13 cellular contexts compared by ENCODE assay signal in the genomic region with DNA sequence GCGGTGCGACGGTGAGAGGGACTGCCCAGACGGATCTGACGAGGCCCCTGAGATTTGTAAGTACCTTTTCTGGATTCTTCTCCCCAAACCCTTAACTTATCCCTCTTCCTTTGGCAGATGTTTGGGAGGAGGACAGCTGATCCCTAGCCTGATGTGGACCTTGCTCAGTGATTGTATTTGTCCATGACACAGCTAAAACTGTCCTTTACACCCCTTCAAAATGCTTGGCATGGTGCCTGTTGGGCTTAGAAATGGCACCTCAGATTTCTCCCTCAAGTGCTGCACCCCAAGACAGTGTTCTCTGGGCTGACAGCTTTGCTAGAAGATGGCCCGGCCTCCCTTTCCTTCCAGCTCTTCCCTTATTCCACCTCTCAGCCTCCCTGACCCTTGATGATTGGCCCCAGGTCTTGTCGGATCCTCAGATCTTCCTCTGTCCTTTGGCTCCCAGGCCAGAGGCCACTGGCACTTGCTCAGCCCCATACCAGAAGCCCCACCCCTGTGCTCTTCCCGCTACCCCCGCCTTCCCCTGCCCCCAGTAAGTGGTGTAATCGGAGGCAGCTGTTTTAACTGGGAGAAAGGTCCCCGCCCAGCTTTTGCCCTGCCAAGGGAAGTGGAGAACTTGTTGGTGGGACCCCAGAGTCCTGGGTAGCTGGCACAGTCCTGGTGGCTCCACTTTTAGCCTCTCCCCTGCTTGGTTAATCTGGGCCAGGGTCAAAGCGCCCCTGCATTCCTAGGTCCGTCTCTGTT. TPM values are rescaled to one million over a fixed set of nuclear protein-coding genes. Genes with fewer than 3 reads are reported as not detected.
DNase-seq lines count a peak whose midpoint lies in the region; ATAC-seq and TF ChIP-seq lines count a peak whose summit lies in the region.
"Had no signal": no experiment of that assay in that cellular context is flagged by ENCODE, and none has a peak within 500 bp of the region (broad histone marks: within the 10 kb centered on the region; RNA-seq: fewer than 3 reads in every experiment).

No MANE protein-coding gene starts in this region.

- peak overlapping the region; percentile 1 to 85 (median 50) for H3K27ac ChIP-seq in Peyer's patch
- H3K27ac ChIP-seq: BLaER1, brain microvascular endothelial cell had no signal

- peaks cover 0 to 46% (median 0%) of the 10 kb centered on the region in 3 donors for H3K36me3 ChIP-seq in Peyer's patch

- no peaks in the 10 kb centered on the region for H3K36me3 Mint-ChIP-seq in activated T-helper 1 cell treated with anti-CD3 and anti-CD28 coated beads, Interleukin-12 subunit alpha, Interleukin-12 subunit beta, Interleukin-2, Interleukin-4 antibody, amounts not matched to agents 30 ng/mL and 10 ng/mL and 1 ng/mL, durations not matched to agents 14 hours and 24 hours and 36 hours (ENCODE audit: low read depth)
- H3K36me3 Mint-ChIP-seq in activated T-cell treated with anti-CD3 and anti-CD28 coated beads, Interleukin-2, amount 50 U/mL, for 72 hours (ENCODE audit: insufficient read depth in 2 of 2) = no peaks in the 10 kb centered on the region

- TF ChIP-seq CTCF in Peyer's patch (IDR thresholded peaks at IDR 0.05) = no peak
- TF ChIP-seq CTCF in foreskin fibroblast (IDR thresholded peaks at IDR 0.05; ENCODE audit: low read depth, low read length) = no peak
- no peak for TF ChIP-seq CTCF in omental fat pad (IDR thresholded peaks at IDR 0.05)

- H3K4me3 ChIP-seq in Peyer's patch (no peak overlapping the region), foreskin fibroblast (ENCODE audit: low read depth in 1 of 2, low read length in 2 of 2) (peak overlapping the region in 1 of 2 donors; percentile 13)
- H3K4me3 ChIP-seq: BLaER1 had no signal

- intact Hi-C loops in activated T-helper 1 cell treated with anti-CD3 and anti-CD28 coated beads, Interleukin-12 subunit alpha, Interleukin-12 subunit beta, Interleukin-2, Interleukin-4 antibody, amounts not matched to agents 30 ng/mL and 10 ng/mL and 1 ng/mL, durations not matched to agents 14 hours and 24 hours and 36 hours (cut with micrococcal nuclease) = no loop called here

- H3K4me3 Mint-ChIP-seq in activated T-helper 1 cell treated with anti-CD3 and anti-CD28 coated beads, Interleukin-12 subunit alpha, Interleukin-12 subunit beta, Interleukin-2, Interleukin-4 antibody, amounts not matched to agents 30 ng/mL and 10 ng/mL and 1 ng/mL, durations not matched to agents 14 hours and 24 hours and 36 hours = no peak overlapping the region
- no peak overlapping the region for H3K4me3 Mint-ChIP-seq in activated T-cell treated with anti-CD3 and anti-CD28 coated beads, Interleukin-2, amount 50 U/mL, for 72 hours
- H3K4me3 Mint-ChIP-seq: activated CD8-positive, alpha-beta T cell treated with anti-CD3 and anti-CD28 coated beads, Interleukin-2, amount 10 ng/mL, durations not matched to agents 7 days and 5 days had no signal

- no peak overlapping the region for H3K27ac Mint-ChIP-seq in activated T-helper 1 cell treated with anti-CD3 and anti-CD28 coated beads, Interleukin-12 subunit alpha, Interleukin-12 subunit beta, Interleukin-2, Interleukin-4 antibody, amounts not matched to agents 30 ng/mL and 10 ng/mL and 1 ng/mL, durations not matched to agents 14 hours and 24 hours and 36 hours
- H3K27ac Mint-ChIP-seq in activated T-cell treated with anti-CD3 and anti-CD28 coated beads, Interleukin-2, amount 50 U/mL, for 72 hours = no peak overlapping the region
- H3K27ac Mint-ChIP-seq: activated CD8-positive, alpha-beta T cell treated with anti-CD3 and anti-CD28 coated beads, Interleukin-2, amount 10 ng/mL, durations not matched to agents 7 days and 5 days had no signal

- TF ChIP-seq POLR2A in Peyer's patch (IDR thresholded peaks at IDR 0.05) = no peak

- H3K27me3 ChIP-seq in Peyer's patch = no peaks in the 10 kb centered on the region
- H3K27me3 ChIP-seq: BLaER1, brain microvascular endothelial cell had no signal

- H3K4me1 ChIP-seq in Peyer's patch = peaks cover 0 to 61% (median 11%) of the 10 kb centered on the region in 4 donors

- H3K4me1 Mint-ChIP-seq in activated T-helper 1 cell treated with anti-CD3 and anti-CD28 coated beads, Interleukin-12 subunit alpha, Interleukin-12 subunit beta, Interleukin-2, Interleukin-4 antibody, amounts not matched to agents 30 ng/mL and 10 ng/mL and 1 ng/mL, durations not matched to agents 14 hours and 24 hours and 36 hours (ENCODE audit: low read depth) = no peaks in the 10 kb centered on the region
- peaks cover 6% of the 10 kb centered on the region for H3K4me1 Mint-ChIP-seq in activated T-cell treated with anti-CD3 and anti-CD28 coated beads, Interleukin-2, amount 50 U/mL, for 72 hours (ENCODE audit: low read depth)

- H3K9me3 Mint-ChIP-seq in activated T-helper 1 cell treated with anti-CD3 and anti-CD28 coated beads, Interleukin-12 subunit alpha, Interleukin-12 subunit beta, Interleukin-2, Interleukin-4 antibody, amounts not matched to agents 30 ng/mL and 10 ng/mL and 1 ng/mL, durations not matched to agents 14 hours and 24 hours and 36 hours = no peaks in the 10 kb centered on the region
- H3K9me3 Mint-ChIP-seq in activated T-cell treated with anti-CD3 and anti-CD28 coated beads, Interleukin-2, amount 50 U/mL, for 72 hours = no peaks in the 10 kb centered on the region

- peaks cover 5% of the 10 kb centered on the region for H3K27me3 Mint-ChIP-seq in activated T-helper 1 cell treated with anti-CD3 and anti-CD28 coated beads, Interleukin-12 subunit alpha, Interleukin-12 subunit beta, Interleukin-2, Interleukin-4 antibody, amounts not matched to agents 30 ng/mL and 10 ng/mL and 1 ng/mL, durations not matched to agents 14 hours and 24 hours and 36 hours (ENCODE audit: insufficient read depth)
- H3K27me3 Mint-ChIP-seq in activated T-cell treated with anti-CD3 and anti-CD28 coated beads, Interleukin-2, amount 50 U/mL, for 72 hours (ENCODE audit: low read depth) = no peaks in the 10 kb centered on the region

- H3K9me3 ChIP-seq in Peyer's patch = no peaks in the 10 kb centered on the region
- H3K9me3 ChIP-seq: BLaER1 had no signal

- ATAC-seq in omental fat pad (ENCODE audit: low FRiP score) = peak; percentile 69
- no peak for ATAC-seq in HG03520 (IDR thresholded peaks at IDR 0.05; ENCODE audit: unreplicated experiment)
- ATAC-seq in activated T-cell treated with anti-CD3 and anti-CD28 coated beads, Interleukin-2, amount 50 U/mL, for 72 hours (replicated peaks in 1 of 2) = no peak
- ATAC-seq: activated CD8-positive, alpha-beta T cell treated with anti-CD3 and anti-CD28 coated beads, Interleukin-2, amount 10 ng/mL, durations not matched to agents 7 days and 5 days had no signal

- DNase-seq in AG08395 (ENCODE audit: low spot score) (peak; percentile 71), Peyer's patch (peak in 2 of 3 donors; percentile 87 to 88), foreskin fibroblast (peak; percentile 58 to 83), omental fat pad (ENCODE audit: low spot score) (no peak), NCI-H526 treated with DMSO at 0.1 percent for 48 hours (lab: John Stamatoyannopoulos, UW) (no peak)
- no peak for DNase-seq in activated T-helper 1 cell treated with anti-CD3 and anti-CD28 coated beads, Interleukin-12 subunit alpha, Interleukin-12 subunit beta, Interleukin-2, Interleukin-4 antibody, amounts not matched to agents 30 ng/mL and 10 ng/mL and 1 ng/mL, durations not matched to agents 14 hours and 24 hours and 36 hours (ENCODE audit: low spot score)
- DNase-seq in activated T-cell treated with anti-CD3 and anti-CD28 coated beads, Interleukin-2, amount 50 U/mL, for 72 hours = no peak
- DNase-seq: activated CD8-positive, alpha-beta T cell treated with anti-CD3 and anti-CD28 coated beads, Interleukin-2, amount 10 ng/mL, durations not matched to agents 7 days and 5 days; brain microvascular endothelial cell; NCI-H1105 treated with DMSO at 0.1 percent for 48 hours had no signal

RNA-seq across cellular contexts. Expression of gene LRP1-AS, which starts 8.7 kb away (rescaled TPM):
- total RNA-seq in Peyer's patch (not detected), omental fat pad (not detected)
- not detected in 2 replicates for total RNA-seq in activated T-helper 1 cell treated with anti-CD3 and anti-CD28 coated beads, Interleukin-12 subunit alpha, Interleukin-12 subunit beta, Interleukin-2, Interleukin-4 antibody, amounts not matched to agents 30 ng/mL and 10 ng/mL and 1 ng/mL, durations not matched to agents 14 hours and 24 hours and 36 hours
- not detected for total RNA-seq in activated T-cell treated with anti-CD3 and anti-CD28 coated beads, Interleukin-2, amount 50 U/mL, for 72 hours
- total RNA-seq: activated CD8-positive, alpha-beta T cell treated with anti-CD3 and anti-CD28 coated beads, Interleukin-2, amount 10 ng/mL, durations not matched to agents 7 days and 5 days; renal cortical epithelial cell had no signal

RNA-seq across cellular contexts. Expression of gene LRP1, which starts 10.4 kb away (rescaled TPM):
- total RNA-seq in Peyer's patch (100 to 1,000 TPM; 128 to 312 (median 207) TPM), omental fat pad (100 to 1,000 TPM; 312 to 592 (median 571) TPM)
- 0.26 and 0.73 TPM in 2 replicates for total RNA-seq in activated T-helper 1 cell treated with anti-CD3 and anti-CD28 coated beads, Interleukin-12 subunit alpha, Interleukin-12 subunit beta, Interleukin-2, Interleukin-4 antibody, amounts not matched to agents 30 ng/mL and 10 ng/mL and 1 ng/mL, durations not matched to agents 14 hours and 24 hours and 36 hours
- 1 to 10 TPM; 3.2 to 4.8 TPM for total RNA-seq in activated T-cell treated with anti-CD3 and anti-CD28 coated beads, Interleukin-2, amount 50 U/mL, for 72 hours

RNA-seq across cellular contexts. Expression of gene STAT6, which starts 27.5 kb away (rescaled TPM):
- total RNA-seq in Peyer's patch (100 to 1,000 TPM; 278 to 416 (median 382) TPM), omental fat pad (100 to 1,000 TPM; 112 to 234 (median 124) TPM)
- total RNA-seq in activated T-helper 1 cell treated with anti-CD3 and anti-CD28 coated beads, Interleukin-12 subunit alpha, Interleukin-12 subunit beta, Interleukin-2, Interleukin-4 antibody, amounts not matched to agents 30 ng/mL and 10 ng/mL and 1 ng/mL, durations not matched to agents 14 hours and 24 hours and 36 hours = 306 and 318 TPM in 2 replicates
- total RNA-seq in activated T-cell treated with anti-CD3 and anti-CD28 coated beads, Interleukin-2, amount 50 U/mL, for 72 hours = 100 to 1,000 TPM; 178 to 191 TPM

RNA-seq across cellular contexts. Expression of gene NAB2, which starts 49.8 kb away (rescaled TPM):
- total RNA-seq in Peyer's patch (10 to 100 TPM in 2 of 4 donors, 1 to 10 TPM in 2; 7.4 to 17.0 (median 10.3) TPM), omental fat pad (10 to 100 TPM; 15.1 to 24.7 (median 18.1) TPM)
- 73.6 and 80.3 TPM in 2 replicates for total RNA-seq in activated T-helper 1 cell treated with anti-CD3 and anti-CD28 coated beads, Interleukin-12 subunit alpha, Interleukin-12 subunit beta, Interleukin-2, Interleukin-4 antibody, amounts not matched to agents 30 ng/mL and 10 ng/mL and 1 ng/mL, durations not matched to agents 14 hours and 24 hours and 36 hours
- total RNA-seq in activated T-cell treated with anti-CD3 and anti-CD28 coated beads, Interleukin-2, amount 50 U/mL, for 72 hours = 10 to 100 TPM; 30.7 to 31.0 TPM

Comparison
In these comparisons a context has a peak if more than half of its experiments do, and no peak if none do; other contexts are left out.
1. DNase-seq: peak in AG08395 (single experiment), Peyer's patch (2 of 3) and foreskin fibroblast (2 of 2); none in omental fat pad (single experiment), activated T-helper 1 cell treated with anti-CD3 and anti-CD28 coated beads, Interleukin-12 subunit alpha, Interleukin-12 subunit beta, Interleukin-2, Interleukin-4 antibody, amounts not matched to agents 30 ng/mL and 10 ng/mL and 1 ng/mL, durations not matched to agents 14 hours and 24 hours and 36 hours (single experiment), NCI-H526 treated with DMSO at 0.1 percent for 48 hours (single experiment) and activated T-cell treated with anti-CD3 and anti-CD28 coated beads, Interleukin-2, amount 50 U/mL, for 72 hours (0 of 2).
2. RNA of gene LRP1, which starts 10.4 kb away (total RNA-seq): 312 to 592 TPM in omental fat pad and 128 to 312 TPM in Peyer's patch; 3.2 to 4.8 TPM in activated T-cell treated with anti-CD3 and anti-CD28 coated beads, Interleukin-2, amount 50 U/mL, for 72 hours and 0.26 to 0.73 TPM in activated T-helper 1 cell treated with anti-CD3 and anti-CD28 coated beads, Interleukin-12 subunit alpha, Interleukin-12 subunit beta, Interleukin-2, Interleukin-4 antibody, amounts not matched to agents 30 ng/mL and 10 ng/mL and 1 ng/mL, durations not matched to agents 14 hours and 24 hours and 36 hours; every median in the first group is over 10 times any median in the second.